12 cellular contexts compared by ENCODE assay signal in genomic region chr19:6654347-6655310, GRCh38.
DNase-seq lines count a peak whose midpoint lies in the region; ATAC-seq and TF ChIP-seq lines count a peak whose summit lies in the region.
"Had no signal": no experiment of that assay in that cellular context is flagged by ENCODE, and none has a peak within 500 bp of the region (broad histone marks: within the 10 kb centered on the region; RNA-seq: fewer than 3 reads in every experiment).

No MANE protein-coding gene starts in this region.

- no peak for TF ChIP-seq CTCF in GM12865 (IDR thresholded peaks at IDR 0.05; ENCODE audit: insufficient read depth, low read depth, low read length, missing control alignments)

- DNase-seq in GM12865 (ENCODE audit: low read depth) (peak; percentile 68), NOMO-1 treated with dmso at 0.1 percent for 144 hours (lab: John Stamatoyannopoulos, UW; ENCODE audit: unreplicated experiment) (peak; percentile 18), hippocampal formation (lab: John Stamatoyannopoulos, UW) (no peak)
- peak; percentile 57 for DNase-seq in activated T-helper 9 cell treated with anti-CD3 and anti-CD28 coated beads, Interleukin-2, amount 50 U/mL, for 16 hours (ENCODE audit: low read depth)
- peak; percentile 65 for DNase-seq in stimulated activated CD4-positive, alpha-beta T cell treated with anti-CD3 and anti-CD28 coated beads, Interleukin-1b, Interleukin-23, amount 100 ng/mL, for 48 hours
- DNase-seq: Calu3, NCI-H69, upper lobe of left lung had no signal

- ATAC-seq in HG02973 (IDR thresholded peaks at IDR 0.05; ENCODE audit: unreplicated experiment) (no peak), GM21825 (IDR thresholded peaks at IDR 0.05; ENCODE audit: unreplicated experiment) (no peak), GM21526 (IDR thresholded peaks at IDR 0.05; ENCODE audit: low FRiP score, unreplicated experiment) (no peak)

- H3K4me3 ChIP-seq in GM12865 (ENCODE audit: low read depth, low read length) = no peak overlapping the region; the same call in none of the 2 replicates
- H3K4me3 ChIP-seq: smooth muscle cell, upper lobe of left lung had no signal

Comparison
In these comparisons a context has a peak if more than half of its experiments do, and no peak if none do; other contexts are left out.
1. DNase-seq: peak in GM12865 (single experiment), NOMO-1 treated with dmso at 0.1 percent for 144 hours (single experiment), activated T-helper 9 cell treated with anti-CD3 and anti-CD28 coated beads, Interleukin-2, amount 50 U/mL, for 16 hours (single experiment) and stimulated activated CD4-positive, alpha-beta T cell treated with anti-CD3 and anti-CD28 coated beads, Interleukin-1b, Interleukin-23, amount 100 ng/mL, for 48 hours (single experiment); none in hippocampal formation (0 of 2).